10 cellular contexts compared by ENCODE assay signal in genomic region chr11:117314840-117315239, GRCh38. TPM values are rescaled to one million over a fixed set of nuclear protein-coding genes. Genes with fewer than 3 reads are reported as not detected.
DNase-seq lines count a peak whose midpoint lies in the region; ATAC-seq, FAIRE-seq and TF ChIP-seq lines count a peak whose summit lies in the region.
"Had no signal": no experiment of that assay in that cellular context is flagged by ENCODE, and none has a peak within 500 bp of the region (broad histone marks: within the 10 kb centered on the region; RNA-seq: fewer than 3 reads in every experiment).

No MANE protein-coding gene starts in this region.

- POLR2A ChIA-PET in K562 (lab: Yijun Ruan, JAX), result no interaction called here

- no peak overlapping the region for H3K27ac Mint-ChIP-seq in activated naive CD4-positive, alpha-beta T cell treated with anti-CD3 and anti-CD28 coated beads, Interleukin-2, amount 10 ng/mL, durations not matched to agents 7 days and 5 days
- H3K27ac Mint-ChIP-seq in activated T-helper 1 cell treated with anti-CD3 and anti-CD28 coated beads, Interleukin-12 subunit alpha, Interleukin-12 subunit beta, Interleukin-2, Interleukin-4 antibody, amounts not matched to agents 30 ng/mL and 10 ng/mL and 1 ng/mL, durations not matched to agents 14 hours and 24 hours and 36 hours, result no peak overlapping the region

- no peak overlapping the region for H2AFZ ChIP-seq in K562 (ENCODE audit: low read depth, low read length)

- FAIRE-seq in K562 (lab: Jason Lieb, UNC), result no peak

- no peaks in the 10 kb centered on the region for H3K36me3 Mint-ChIP-seq in activated naive CD4-positive, alpha-beta T cell treated with anti-CD3 and anti-CD28 coated beads, Interleukin-2, amount 10 ng/mL, durations not matched to agents 7 days and 5 days
- no peaks in the 10 kb centered on the region for H3K36me3 Mint-ChIP-seq in activated T-helper 1 cell treated with anti-CD3 and anti-CD28 coated beads, Interleukin-12 subunit alpha, Interleukin-12 subunit beta, Interleukin-2, Interleukin-4 antibody, amounts not matched to agents 30 ng/mL and 10 ng/mL and 1 ng/mL, durations not matched to agents 14 hours and 24 hours and 36 hours (ENCODE audit: low read depth)

- no TSS peak for BruUV-seq in K562 (replicated peaks; lab: Mats Ljungman, UMichigan)

- TF ChIP-seq POLR2A in K562 (conservative IDR thresholded peaks at IDR 0.05), result no peak

- no peaks in the 10 kb centered on the region for H3K9me1 ChIP-seq in K562 (ENCODE audit: control insufficient read depth, insufficient read depth, low read length)

- H3K4me1 Mint-ChIP-seq in activated naive CD4-positive, alpha-beta T cell treated with anti-CD3 and anti-CD28 coated beads, Interleukin-2, amount 10 ng/mL, durations not matched to agents 7 days and 5 days, result peaks cover 9% of the 10 kb centered on the region
- H3K4me1 Mint-ChIP-seq in activated T-helper 1 cell treated with anti-CD3 and anti-CD28 coated beads, Interleukin-12 subunit alpha, Interleukin-12 subunit beta, Interleukin-2, Interleukin-4 antibody, amounts not matched to agents 30 ng/mL and 10 ng/mL and 1 ng/mL, durations not matched to agents 14 hours and 24 hours and 36 hours (ENCODE audit: low read depth), result peaks cover 8% of the 10 kb centered on the region

- intact Hi-C loops in K562 (cut with micrococcal nuclease) (no loop called here), upper lobe of right lung (cut with DNase I) (no loop called here)
- intact Hi-C loops in activated T-helper 1 cell treated with anti-CD3 and anti-CD28 coated beads, Interleukin-12 subunit alpha, Interleukin-12 subunit beta, Interleukin-2, Interleukin-4 antibody, amounts not matched to agents 30 ng/mL and 10 ng/mL and 1 ng/mL, durations not matched to agents 14 hours and 24 hours and 36 hours (cut with micrococcal nuclease), result no loop called here

- WGBS in K562 (ENCODE audit: insufficient coverage, low coverage, missing lambda C conversion rate), result 8% methylated on average over 4 of the region's 10 CpGs
- 14 to 23% methylated on average over 10 of the region's 10 CpGs for WGBS in lung, 2 donors

- H3K4me3 ChIP-seq in K562 (no peak overlapping the region), lung (peak overlapping the region; percentile 87), upper lobe of right lung (peak overlapping the region; percentile 86)

- H3K4me1 ChIP-seq in K562 (replicated peaks in 1 of 2; ENCODE audit: control insufficient read depth in 2 of 2, insufficient read depth in 2 of 2, low read length in 2 of 2), result peaks cover 0 to 19% of the 10 kb centered on the region in 2 experiments; a peak in 2 of 5 replicates
- H3K4me1 ChIP-seq in lung (ENCODE audit: control insufficient read depth in 2 of 2, insufficient read depth in 2 of 2, low read length in 2 of 2), result peaks cover 0 to 16% of the 10 kb centered on the region in 2 donors
- H3K4me1 ChIP-seq in upper lobe of right lung, result peaks cover 24% of the 10 kb centered on the region

- DNase-seq in activated naive CD4-positive, alpha-beta T cell treated with anti-CD3 and anti-CD28 coated beads, Interleukin-2, amount 10 ng/mL, durations not matched to agents 7 days and 5 days, result no peak
- no peak for DNase-seq in activated naive CD4-positive, alpha-beta T cell (lab: John Stamatoyannopoulos, UW)
- DNase-seq in K562 (ENCODE audit: extremely low read depth in 1 of 4, low spot score in 3 of 4), result peak in 2 of 4 experiments; percentile 53 to 55
- DNase-seq in lung (ENCODE audit: low spot score), result no peak
- DNase-seq in upper lobe of right lung, result no peak
- DNase-seq in activated T-helper 1 cell treated with anti-CD3 and anti-CD28 coated beads, Interleukin-12 subunit alpha, Interleukin-12 subunit beta, Interleukin-2, Interleukin-4 antibody, amounts not matched to agents 30 ng/mL and 10 ng/mL and 1 ng/mL, durations not matched to agents 14 hours and 24 hours and 36 hours (ENCODE audit: low spot score), result no peak
- no peak for DNase-seq in NCI-H146 treated with DMSO at 0.1 percent for 48 hours (lab: John Stamatoyannopoulos, UW; ENCODE audit: unreplicated experiment)
- DNase-seq: amniotic stem cell had no signal

- no peak overlapping the region for H3K27ac ChIP-seq in K562 (ENCODE audit: extremely low read depth, low read depth, low read length)
- no peak overlapping the region for H3K27ac ChIP-seq in lung (ENCODE audit: low read depth in 1 of 2, low read length in 1 of 2)
- H3K27ac ChIP-seq in upper lobe of right lung, result no peak overlapping the region
- H3K27ac ChIP-seq: KMS-11 had no signal

- no peak for TF ChIP-seq CTCF in K562 (IDR thresholded peaks at IDR 0.05 in 2 of 3, conservative IDR thresholded peaks at IDR 0.05 in 1 of 3; ENCODE audit: insufficient read depth in 2 of 3, low read depth in 1 of 3, low read length in 3 of 3)
- TF ChIP-seq CTCF in lung (IDR thresholded peaks at IDR 0.05; ENCODE audit: control extremely low read depth, extremely low read depth), result no peak
- no peak for TF ChIP-seq CTCF in upper lobe of right lung (IDR thresholded peaks at IDR 0.05)

- no peaks in the 10 kb centered on the region for H3K36me3 ChIP-seq in K562 (ENCODE audit: control insufficient read depth, insufficient read depth, low read length)
- no peaks in the 10 kb centered on the region for H3K36me3 ChIP-seq in lung (ENCODE audit: control insufficient read depth in 2 of 2, insufficient read depth in 2 of 2, low read length in 2 of 2)
- H3K36me3 ChIP-seq in upper lobe of right lung, result no peaks in the 10 kb centered on the region

- no peak for TF ChIP-seq EP300 in K562 (IDR thresholded peaks at IDR 0.05; ENCODE audit: low read length)

- H3K27me3 ChIP-seq in K562 (ENCODE audit: control insufficient read depth in 2 of 2, insufficient read depth in 2 of 2, low read length in 2 of 2) (peaks cover 6 to 32% of the 10 kb centered on the region in 2 experiments; a peak in 4 of 5 replicates), lung (ENCODE audit: control insufficient read depth, insufficient read depth) (no peaks in the 10 kb centered on the region), upper lobe of right lung (no peaks in the 10 kb centered on the region)

- no peak for TF ChIP-seq RAD21 in K562 (CRISPR knock-in tag; conservative IDR thresholded peaks at IDR 0.05 in 1 of 2, IDR thresholded peaks at IDR 0.05 in 1 of 2)

- H3K9me3 ChIP-seq in K562 (replicated peaks; ENCODE audit: control insufficient read depth, insufficient read depth, low read depth, low read length) (no peaks in the 10 kb centered on the region), lung (ENCODE audit: control insufficient read depth in 2 of 2, insufficient read depth in 1 of 2, low read length in 1 of 2) (no peaks in the 10 kb centered on the region), upper lobe of right lung (no peaks in the 10 kb centered on the region)

- peak; percentile 69 for ATAC-seq in K562
- ATAC-seq in lung (ENCODE audit: insufficient read depth, low FRiP score), result no peak
- ATAC-seq in upper lobe of right lung, result peak; percentile 6
- no peak for ATAC-seq in HG03039 (IDR thresholded peaks at IDR 0.05; ENCODE audit: unreplicated experiment)

- no peak overlapping the region for H3K4me2 ChIP-seq in K562 (ENCODE audit: insufficient read depth, low read length)
- H3K4me2 ChIP-seq: KMS-11 had no signal

- peak overlapping the region; percentile 46 for H3K4me3 Mint-ChIP-seq in activated naive CD4-positive, alpha-beta T cell treated with anti-CD3 and anti-CD28 coated beads, Interleukin-2, amount 10 ng/mL, durations not matched to agents 7 days and 5 days
- H3K4me3 Mint-ChIP-seq in activated T-helper 1 cell treated with anti-CD3 and anti-CD28 coated beads, Interleukin-12 subunit alpha, Interleukin-12 subunit beta, Interleukin-2, Interleukin-4 antibody, amounts not matched to agents 30 ng/mL and 10 ng/mL and 1 ng/mL, durations not matched to agents 14 hours and 24 hours and 36 hours, result no peak overlapping the region

- peaks cover 74% of the 10 kb centered on the region for H3K27me3 Mint-ChIP-seq in activated naive CD4-positive, alpha-beta T cell treated with anti-CD3 and anti-CD28 coated beads, Interleukin-2, amount 10 ng/mL, durations not matched to agents 7 days and 5 days
- H3K27me3 Mint-ChIP-seq in activated T-helper 1 cell treated with anti-CD3 and anti-CD28 coated beads, Interleukin-12 subunit alpha, Interleukin-12 subunit beta, Interleukin-2, Interleukin-4 antibody, amounts not matched to agents 30 ng/mL and 10 ng/mL and 1 ng/mL, durations not matched to agents 14 hours and 24 hours and 36 hours (ENCODE audit: insufficient read depth), result peaks cover 58% of the 10 kb centered on the region

- in situ Hi-C loops in K562 (cut with MboI), result no loop called here

- no peaks in the 10 kb centered on the region for H3K9me3 Mint-ChIP-seq in activated naive CD4-positive, alpha-beta T cell treated with anti-CD3 and anti-CD28 coated beads, Interleukin-2, amount 10 ng/mL, durations not matched to agents 7 days and 5 days
- no peaks in the 10 kb centered on the region for H3K9me3 Mint-ChIP-seq in activated T-helper 1 cell treated with anti-CD3 and anti-CD28 coated beads, Interleukin-12 subunit alpha, Interleukin-12 subunit beta, Interleukin-2, Interleukin-4 antibody, amounts not matched to agents 30 ng/mL and 10 ng/mL and 1 ng/mL, durations not matched to agents 14 hours and 24 hours and 36 hours

- H3K79me2 ChIP-seq in K562 (ENCODE audit: control insufficient read depth, insufficient read depth, low read length), result no peaks in the 10 kb centered on the region

- 0 out of 2 replicates have a peak, but pooled peaks cover 4% of the 10 kb centered on the region for H4K20me1 ChIP-seq in K562 (replicated peaks; ENCODE audit: control insufficient read depth, insufficient read depth, low read length)

- CTCF ChIA-PET in activated naive CD4-positive, alpha-beta T cell treated with anti-CD3 and anti-CD28 coated beads, Interleukin-2, amount 10 ng/mL, durations not matched to agents 7 days and 5 days (lab: Charles Lee), result interaction anchor here (1.6 kb wide), 1 partner anchor 13 kb away, joined by 4 read pairs; the partner anchor contains the start of gene CEP164
- CTCF ChIA-PET in K562 (lab: Yijun Ruan, JAX; ENCODE audit: low intra/inter-chr PET ratio), result no interaction called here

- no peak overlapping the region for H3K9ac ChIP-seq in K562 (ENCODE audit: insufficient read depth in 1 of 2, low read depth in 2 of 2, low read length in 2 of 2)
- H3K9ac ChIP-seq: KMS-11 had no signal

RNA-seq across cellular contexts. Expression of gene BACE1, which starts 1.2 kb away (rescaled TPM):
- not detected in 2 replicates for total RNA-seq in K562 (2011; cell fraction: chromatin; rRNA removed; ENCODE audit: low replicate concordance)
- total RNA-seq in K562 (2011; cell fraction: nucleolus; rRNA removed), result 0.13 TPM in 1 of 2 replicates, not detected in the other
- total RNA-seq in K562 (2011; cell fraction: nucleoplasm; rRNA removed), result not detected in 2 replicates
- total RNA-seq in K562 (2014; rRNA removed) (not detected in 2 replicates), K562 (2014; rRNA removed; fragmentation: Illumina TruSeq; extraction: Trizol) (not detected in 2 replicates), K562 (2015; rRNA removed; fragmentation: Illumina TruSeq; extraction: Trizol) (not detected in 2 replicates), K562 (2021) (0.18 and 0.29 TPM in 2 replicates), lung (10 to 100 TPM; 18.6 to 30.7 TPM), upper lobe of right lung (28.9 TPM)
- polyA plus RNA-seq in K562 (2011; rRNA removed) (0.01 and 0.09 TPM in 2 replicates), K562 (2014; fragmentation: Illumina TruSeq; extraction: Trizol) (not detected in 2 replicates), K562 (2014; fragmentation: Nextera tagmentation; extraction: Ambion mirVana) (under 1 TPM; 0.14 to 0.25 TPM), K562 (2014; rRNA removed) (not detected in 2 replicates), lung (1 to 10 TPM; 5.1 to 7.8 TPM)
- 0.12 TPM in 1 of 2 replicates, not detected in the other for polyA plus RNA-seq in K562 (2011; cell fraction: cytosol; rRNA removed)
- polyA plus RNA-seq in K562 (2011; cell fraction: nucleus; rRNA removed), result 0.11 TPM in 1 of 2 replicates, not detected in the other
- polyA plus RNA-seq in K562 (2012), result 0.96 and 1.2 TPM in 2 replicates
- not detected in 2 replicates for polyA minus RNA-seq in K562 (2011; rRNA and poly(A)+ RNA removed)
- not detected in 2 replicates for polyA minus RNA-seq in K562 (2011; cell fraction: cytosol; rRNA and poly(A)+ RNA removed)
- polyA minus RNA-seq in K562 (2011; cell fraction: nucleus; rRNA and poly(A)+ RNA removed), result under 0.01 and 0.11 TPM in 2 replicates
- 0.13 and 0.27 TPM in 2 replicates for total RNA-seq in activated T-helper 1 cell treated with anti-CD3 and anti-CD28 coated beads, Interleukin-12 subunit alpha, Interleukin-12 subunit beta, Interleukin-2, Interleukin-4 antibody, amounts not matched to agents 30 ng/mL and 10 ng/mL and 1 ng/mL, durations not matched to agents 14 hours and 24 hours and 36 hours

RNA-seq across cellular contexts. Expression of gene CEP164, which starts 12.8 kb away (rescaled TPM):
- total RNA-seq in K562 (2011; cell fraction: chromatin; rRNA removed; ENCODE audit: low replicate concordance), result 42.8 and 72.9 TPM in 2 replicates
- total RNA-seq in K562 (2011; cell fraction: nucleolus; rRNA removed), result 28.0 TPM in 2 replicates
- total RNA-seq in K562 (2011; cell fraction: nucleoplasm; rRNA removed), result 36.8 and 43.6 TPM in 2 replicates
- total RNA-seq in K562 (2014; rRNA removed), result 14.2 and 16.1 TPM in 2 replicates
- 8.0 TPM in 2 replicates for total RNA-seq in K562 (2014; rRNA removed; fragmentation: Illumina TruSeq; extraction: Trizol)
- total RNA-seq in K562 (2015; rRNA removed; fragmentation: Illumina TruSeq; extraction: Trizol), result 13.1 and 13.6 TPM in 2 replicates
- 12.1 and 16.5 TPM in 2 replicates for total RNA-seq in K562 (2021)
- 7.7 and 8.7 TPM in 2 replicates for polyA plus RNA-seq in K562 (2011; rRNA removed)
- polyA plus RNA-seq in K562 (2011; cell fraction: cytosol; rRNA removed), result 3.9 and 6.7 TPM in 2 replicates
- polyA plus RNA-seq in K562 (2011; cell fraction: nucleus; rRNA removed), result 39.0 and 46.4 TPM in 2 replicates
- polyA plus RNA-seq in K562 (2012), result 12.8 and 30.5 TPM in 2 replicates
- 11.4 and 15.0 TPM in 2 replicates for polyA plus RNA-seq in K562 (2014; fragmentation: Illumina TruSeq; extraction: Trizol)
- 1 to 10 TPM; 2.1 to 4.6 TPM for polyA plus RNA-seq in K562 (2014; fragmentation: Nextera tagmentation; extraction: Ambion mirVana)
- polyA plus RNA-seq in K562 (2014; rRNA removed), result 9.9 and 10.4 TPM in 2 replicates
- polyA minus RNA-seq in K562 (2011; rRNA and poly(A)+ RNA removed), result 9.3 and 10.2 TPM in 2 replicates
- 4.6 and 7.1 TPM in 2 replicates for polyA minus RNA-seq in K562 (2011; cell fraction: cytosol; rRNA and poly(A)+ RNA removed)
- 8.8 and 10.4 TPM in 2 replicates for polyA minus RNA-seq in K562 (2011; cell fraction: nucleus; rRNA and poly(A)+ RNA removed)
- 10 to 100 TPM; 33.2 to 36.1 TPM for total RNA-seq in lung
- polyA plus RNA-seq in lung, result 10 to 100 TPM; 12.0 to 20.1 TPM
- total RNA-seq in upper lobe of right lung, result 25.2 TPM
- total RNA-seq in activated T-helper 1 cell treated with anti-CD3 and anti-CD28 coated beads, Interleukin-12 subunit alpha, Interleukin-12 subunit beta, Interleukin-2, Interleukin-4 antibody, amounts not matched to agents 30 ng/mL and 10 ng/mL and 1 ng/mL, durations not matched to agents 14 hours and 24 hours and 36 hours, result 37.2 and 43.5 TPM in 2 replicates

RNA-seq across cellular contexts. Expression of gene BACE1-AS, which starts 23.7 kb away (rescaled TPM):
- total RNA-seq in K562 (2011; cell fraction: chromatin; rRNA removed; ENCODE audit: low replicate concordance), result 14.1 and 15.2 TPM in 2 replicates
- 7.5 and 8.3 TPM in 2 replicates for total RNA-seq in K562 (2011; cell fraction: nucleolus; rRNA removed)
- 14.1 and 25.7 TPM in 2 replicates for total RNA-seq in K562 (2011; cell fraction: nucleoplasm; rRNA removed)
- total RNA-seq in K562 (2014; rRNA removed), result 3.1 and 3.8 TPM in 2 replicates
- 2.9 and 3.9 TPM in 2 replicates for total RNA-seq in K562 (2014; rRNA removed; fragmentation: Illumina TruSeq; extraction: Trizol)
- 3.0 TPM in 2 replicates for total RNA-seq in K562 (2015; rRNA removed; fragmentation: Illumina TruSeq; extraction: Trizol)
- 4.7 and 5.9 TPM in 2 replicates for total RNA-seq in K562 (2021)
- 3.7 and 5.3 TPM in 2 replicates for polyA plus RNA-seq in K562 (2011; rRNA removed)
- 2.2 and 7.1 TPM in 2 replicates for polyA plus RNA-seq in K562 (2011; cell fraction: cytosol; rRNA removed)
- 8.0 and 9.5 TPM in 2 replicates for polyA plus RNA-seq in K562 (2011; cell fraction: nucleus; rRNA removed)
- polyA plus RNA-seq in K562 (2012), result 2.0 and 4.7 TPM in 2 replicates
- polyA plus RNA-seq in K562 (2014; fragmentation: Illumina TruSeq; extraction: Trizol), result 4.5 and 4.8 TPM in 2 replicates
- 1 to 10 TPM; 3.2 to 8.2 TPM for polyA plus RNA-seq in K562 (2014; fragmentation: Nextera tagmentation; extraction: Ambion mirVana)
- polyA plus RNA-seq in K562 (2014; rRNA removed), result 2.2 and 3.8 TPM in 2 replicates
- polyA minus RNA-seq in K562 (2011; rRNA and poly(A)+ RNA removed), result 6.7 and 6.9 TPM in 2 replicates
- polyA minus RNA-seq in K562 (2011; cell fraction: cytosol; rRNA and poly(A)+ RNA removed), result 4.1 and 5.3 TPM in 2 replicates
- 5.0 and 6.8 TPM in 2 replicates for polyA minus RNA-seq in K562 (2011; cell fraction: nucleus; rRNA and poly(A)+ RNA removed)
- total RNA-seq in lung, result 1 to 10 TPM; 5.8 to 5.9 TPM
- 1 to 10 TPM; 1.9 to 9.5 TPM for polyA plus RNA-seq in lung
- total RNA-seq in upper lobe of right lung, result 8.2 TPM
- total RNA-seq in activated T-helper 1 cell treated with anti-CD3 and anti-CD28 coated beads, Interleukin-12 subunit alpha, Interleukin-12 subunit beta, Interleukin-2, Interleukin-4 antibody, amounts not matched to agents 30 ng/mL and 10 ng/mL and 1 ng/mL, durations not matched to agents 14 hours and 24 hours and 36 hours, result 4.8 and 5.7 TPM in 2 replicates

Comparison
In these comparisons a context has a peak if more than half of its experiments do, and no peak if none do; other contexts are left out.
1. ATAC-seq: peak in K562 (single experiment) and upper lobe of right lung (single experiment); none in lung (single experiment) and HG03039 (single experiment).
2. RNA of gene BACE1, which starts 1.2 kb away (total RNA-seq): 18.6 to 30.7 TPM in lung and 28.9 TPM in upper lobe of right lung (single experiment); 0.13 to 0.27 TPM in activated T-helper 1 cell treated with anti-CD3 and anti-CD28 coated beads, Interleukin-12 subunit alpha, Interleukin-12 subunit beta, Interleukin-2, Interleukin-4 antibody, amounts not matched to agents 30 ng/mL and 10 ng/mL and 1 ng/mL, durations not matched to agents 14 hours and 24 hours and 36 hours and 0.13 to 0.29 TPM in K562; every median in the first group is over 10 times any median in the second.